Comparison of ENCODE assay signal across 38 cellular contexts in the genomic region with DNA sequence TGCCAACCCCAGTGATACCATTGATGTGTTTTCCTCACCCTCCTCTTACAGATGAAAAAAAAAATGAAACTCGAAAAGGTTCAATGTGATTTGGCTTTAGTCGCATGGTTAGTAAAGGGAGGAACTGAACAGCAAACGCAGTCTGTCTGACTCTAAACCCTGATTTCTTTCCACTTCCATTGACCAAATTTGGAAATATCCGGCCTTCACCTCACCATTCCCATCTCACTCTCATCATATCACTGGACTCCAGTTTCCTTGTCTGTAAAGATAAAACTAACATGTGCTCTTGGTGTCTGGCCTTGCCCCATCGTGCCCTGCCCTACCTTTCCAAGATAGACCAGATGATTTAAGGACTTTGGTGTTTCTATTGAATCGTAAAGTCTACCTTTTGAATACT. TPM values are rescaled to one million over a fixed set of nuclear protein-coding genes. Genes with fewer than 3 reads are reported as not detected.
"Had no signal": no experiment of that assay in that cellular context is flagged by ENCODE, and none has a peak within 500 bp of the region (broad histone marks: within the 10 kb centered on the region; RNA-seq: fewer than 3 reads in every experiment).

No MANE protein-coding gene starts in this region.

- DNase-seq: activated B cell treated with CpG ODN at 0.5 μM for 24 hours; activated CD4-positive, alpha-beta memory T cell treated with anti-CD3 and anti-CD28 coated beads for 36 hours; activated CD4-positive, alpha-beta T cell treated with anti-CD3 and anti-CD28 coated beads for 48 hours; activated CD8-positive, alpha-beta memory T cell treated with anti-CD3 and anti-CD28 coated beads, Interleukin-2, amount 10 ng/mL, durations not matched to agents 7 days and 5 days; activated CD8-positive, alpha-beta memory T cell treated with anti-CD3 and anti-CD28 coated beads, Interleukin-2, amount 50 U/mL, for 4 hours; activated CD8-positive, alpha-beta T cell treated with anti-CD3 and anti-CD28 coated beads, Interleukin-2, amount 10 ng/mL, durations not matched to agents 7 days and 5 days; activated effector memory CD4-positive, alpha-beta T cell treated with anti-CD3 and anti-CD28 coated beads, Interleukin-2, amount 50 U/mL, for 16 hours; activated naive CD4-positive, alpha-beta T cell treated with anti-CD3 and anti-CD28 coated beads for 36 hours; activated naive CD8-positive, alpha-beta T cell treated with anti-CD3 and anti-CD28 coated beads for 36 hours; activated naive CD8-positive, alpha-beta T cell treated with anti-CD3 and anti-CD28 coated beads, Interleukin-2, amount 50 U/mL, for 24 hours; activated T-cell treated with anti-CD3 and anti-CD28 coated beads, Interleukin-2, amount 50 U/mL, for 1 hour; activated T-cell treated with anti-CD3 and anti-CD28 coated beads, Interleukin-2, amount 50 U/mL, for 48 hours; adrenal gland; amygdala; aorta; body of pancreas; caudate nucleus; cortex of kidney; dermis blood vessel endothelial cell; effector CD4-positive, alpha-beta T cell; effector memory CD8-positive, alpha-beta T cell; erythroblast; foreskin melanocyte; T-helper 1 cell; T-helper 17 cell; T1000; WERI-Rb-1 had no signal

- FAIRE-seq: colon had no signal

- H3K4me3 Mint-ChIP-seq: activated B cell treated with CpG ODN at 0.5 μM for 24 hours; activated CD4-positive, alpha-beta memory T cell treated with anti-CD3 and anti-CD28 coated beads for 36 hours; activated CD8-positive, alpha-beta memory T cell treated with anti-CD3 and anti-CD28 coated beads, Interleukin-2, amount 10 ng/mL, durations not matched to agents 7 days and 5 days; activated CD8-positive, alpha-beta T cell treated with anti-CD3 and anti-CD28 coated beads, Interleukin-2, amount 10 ng/mL, durations not matched to agents 7 days and 5 days; activated naive CD4-positive, alpha-beta T cell treated with anti-CD3 and anti-CD28 coated beads for 36 hours; activated naive CD4-positive, alpha-beta T cell treated with anti-CD3 and anti-CD28 coated beads, Interleukin-2, amount 50 U/mL, for 24 hours; activated naive CD8-positive, alpha-beta T cell treated with anti-CD3 and anti-CD28 coated beads for 36 hours; activated naive CD8-positive, alpha-beta T cell treated with anti-CD3 and anti-CD28 coated beads, Interleukin-2, amount 50 U/mL, for 24 hours; activated T-helper 1 cell treated with anti-CD3 and anti-CD28 coated beads, Interleukin-12 subunit alpha, Interleukin-12 subunit beta, Interleukin-2, Interleukin-4 antibody, amounts not matched to agents 30 ng/mL and 10 ng/mL and 1 ng/mL, durations not matched to agents 14 hours and 24 hours and 36 hours; effector memory CD8-positive, alpha-beta T cell; T-helper 17 cell; T-helper 2 cell treated with Interferon-gamma antibody and Interleukin-4, amounts not matched to agents 5 μg/mL and 100 μg/mL, for 36 hours had no signal

- H3K27me3 ChIP-seq: adrenal gland, body of pancreas, esophagus muscularis mucosa, gastroesophageal sphincter had no signal

- H3K4me1 ChIP-seq: adrenal gland, body of pancreas had no signal

- H3K9me3 Mint-ChIP-seq: activated B cell treated with CpG ODN at 0.5 μM for 24 hours; activated CD4-positive, alpha-beta memory T cell treated with anti-CD3 and anti-CD28 coated beads for 36 hours; activated naive CD4-positive, alpha-beta T cell treated with anti-CD3 and anti-CD28 coated beads, Interleukin-2, amount 50 U/mL, for 24 hours; activated naive CD8-positive, alpha-beta T cell treated with anti-CD3 and anti-CD28 coated beads for 36 hours; activated naive CD8-positive, alpha-beta T cell treated with anti-CD3 and anti-CD28 coated beads, Interleukin-2, amount 50 U/mL, for 24 hours; activated T-helper 1 cell treated with anti-CD3 and anti-CD28 coated beads, Interleukin-12 subunit alpha, Interleukin-12 subunit beta, Interleukin-2, Interleukin-4 antibody, amounts not matched to agents 30 ng/mL and 10 ng/mL and 1 ng/mL, durations not matched to agents 14 hours and 24 hours and 36 hours; activated T-helper 2 cell treated with anti-CD3 and anti-CD28 coated beads, Interferon-gamma antibody, Interleukin-2, Interleukin-4, amounts not matched to agents 10 μg/mL and 5 μg/mL and 100 μg/mL, durations not matched to agents 14 hours and 24 hours and 36 hours; effector memory CD8-positive, alpha-beta T cell; T-helper 2 cell treated with Interferon-gamma antibody and Interleukin-4, amounts not matched to agents 5 μg/mL and 100 μg/mL, for 36 hours had no signal

- H3K36me3 Mint-ChIP-seq: activated CD4-positive, alpha-beta memory T cell treated with anti-CD3 and anti-CD28 coated beads for 36 hours; activated CD8-positive, alpha-beta memory T cell treated with anti-CD3 and anti-CD28 coated beads, Interleukin-2, amount 10 ng/mL, durations not matched to agents 7 days and 5 days; activated naive CD4-positive, alpha-beta T cell treated with anti-CD3 and anti-CD28 coated beads, Interleukin-2, amount 50 U/mL, for 24 hours; activated naive CD8-positive, alpha-beta T cell treated with anti-CD3 and anti-CD28 coated beads for 36 hours had no signal

- H3K4me1 Mint-ChIP-seq: activated B cell treated with CpG ODN at 0.5 μM for 24 hours; activated CD8-positive, alpha-beta memory T cell treated with anti-CD3 and anti-CD28 coated beads, Interleukin-2, amount 10 ng/mL, durations not matched to agents 7 days and 5 days; activated naive CD4-positive, alpha-beta T cell treated with anti-CD3 and anti-CD28 coated beads, Interleukin-2, amount 50 U/mL, for 24 hours; activated naive CD8-positive, alpha-beta T cell treated with anti-CD3 and anti-CD28 coated beads for 36 hours; activated naive CD8-positive, alpha-beta T cell treated with anti-CD3 and anti-CD28 coated beads, Interleukin-2, amount 50 U/mL, for 24 hours; T-helper 17 cell had no signal

- H3K36me3 ChIP-seq: adrenal gland, esophagus muscularis mucosa, gastroesophageal sphincter, WERI-Rb-1 had no signal

- H3K27ac Mint-ChIP-seq: activated B cell treated with CpG ODN at 0.5 μM for 24 hours; activated CD4-positive, alpha-beta memory T cell treated with anti-CD3 and anti-CD28 coated beads for 36 hours; activated CD8-positive, alpha-beta memory T cell treated with anti-CD3 and anti-CD28 coated beads, Interleukin-2, amount 10 ng/mL, durations not matched to agents 7 days and 5 days; activated CD8-positive, alpha-beta T cell treated with anti-CD3 and anti-CD28 coated beads, Interleukin-2, amount 10 ng/mL, durations not matched to agents 7 days and 5 days; activated naive CD4-positive, alpha-beta T cell treated with anti-CD3 and anti-CD28 coated beads for 36 hours; activated naive CD4-positive, alpha-beta T cell treated with anti-CD3 and anti-CD28 coated beads, Interleukin-2, amount 50 U/mL, for 24 hours; activated naive CD8-positive, alpha-beta T cell treated with anti-CD3 and anti-CD28 coated beads for 36 hours; activated naive CD8-positive, alpha-beta T cell treated with anti-CD3 and anti-CD28 coated beads, Interleukin-2, amount 50 U/mL, for 24 hours; activated T-helper 1 cell treated with anti-CD3 and anti-CD28 coated beads, Interleukin-12 subunit alpha, Interleukin-12 subunit beta, Interleukin-2, Interleukin-4 antibody, amounts not matched to agents 30 ng/mL and 10 ng/mL and 1 ng/mL, durations not matched to agents 14 hours and 24 hours and 36 hours; activated T-helper 2 cell treated with anti-CD3 and anti-CD28 coated beads, Interferon-gamma antibody, Interleukin-2, Interleukin-4, amounts not matched to agents 10 μg/mL and 5 μg/mL and 100 μg/mL, durations not matched to agents 14 hours and 24 hours and 36 hours; effector memory CD8-positive, alpha-beta T cell; T-helper 17 cell; T-helper 2 cell treated with Interferon-gamma antibody and Interleukin-4, amounts not matched to agents 5 μg/mL and 100 μg/mL, for 36 hours had no signal

- ATAC-seq: activated CD4-positive, CD25-positive, alpha-beta regulatory T cell treated with anti-CD3 and anti-CD28 coated beads, Interleukin-2, amount 50 U/mL, for 24 hours; activated CD8-positive, alpha-beta memory T cell treated with anti-CD3 and anti-CD28 coated beads, Interleukin-2, amount 10 ng/mL, durations not matched to agents 7 days and 5 days; activated CD8-positive, alpha-beta T cell treated with anti-CD3 and anti-CD28 coated beads, Interleukin-2, amount 10 ng/mL, durations not matched to agents 7 days and 5 days; activated naive CD8-positive, alpha-beta T cell treated with anti-CD3 and anti-CD28 coated beads, Interleukin-2, amount 50 U/mL, for 24 hours; body of pancreas; effector memory CD8-positive, alpha-beta T cell; gastroesophageal sphincter; T-helper 17 cell had no signal

- H3K4me3 ChIP-seq: adrenal gland, body of pancreas, esophagus muscularis mucosa, gastroesophageal sphincter had no signal

- H3K9me3 ChIP-seq: adrenal gland, body of pancreas, esophagus muscularis mucosa, gastroesophageal sphincter had no signal

- H3K27ac ChIP-seq: adrenal gland, body of pancreas, WERI-Rb-1 had no signal

- H3K27me3 Mint-ChIP-seq: activated CD8-positive, alpha-beta memory T cell treated with anti-CD3 and anti-CD28 coated beads, Interleukin-2, amount 10 ng/mL, durations not matched to agents 7 days and 5 days; activated naive CD8-positive, alpha-beta T cell treated with anti-CD3 and anti-CD28 coated beads, Interleukin-2, amount 50 U/mL, for 24 hours had no signal

RNA-seq across cellular contexts. Expression of a gene that starts 48.7 kb away (rescaled TPM):
- total RNA-seq: activated B cell treated with CpG ODN at 0.5 μM for 24 hours; activated CD4-positive, alpha-beta memory T cell treated with anti-CD3 and anti-CD28 coated beads for 36 hours; activated CD8-positive, alpha-beta memory T cell treated with anti-CD3 and anti-CD28 coated beads for 36 hours; activated CD8-positive, alpha-beta memory T cell treated with anti-CD3 and anti-CD28 coated beads, Interleukin-2, amount 10 ng/mL, durations not matched to agents 7 days and 5 days; activated CD8-positive, alpha-beta T cell treated with anti-CD3 and anti-CD28 coated beads, Interleukin-2, amount 10 ng/mL, durations not matched to agents 7 days and 5 days; activated naive CD4-positive, alpha-beta T cell treated with anti-CD3 and anti-CD28 coated beads for 36 hours; activated naive CD8-positive, alpha-beta T cell treated with anti-CD3 and anti-CD28 coated beads for 36 hours; activated T-helper 1 cell treated with anti-CD3 and anti-CD28 coated beads, Interleukin-12 subunit alpha, Interleukin-12 subunit beta, Interleukin-2, Interleukin-4 antibody, amounts not matched to agents 30 ng/mL and 10 ng/mL and 1 ng/mL, durations not matched to agents 14 hours and 24 hours and 36 hours; activated T-helper 2 cell treated with anti-CD3 and anti-CD28 coated beads, Interferon-gamma antibody, Interleukin-2, Interleukin-4, amounts not matched to agents 10 μg/mL and 5 μg/mL and 100 μg/mL, durations not matched to agents 14 hours and 24 hours and 36 hours; aorta; chondrocyte; glomerular endothelial cell; T-helper 17 cell had no signal
- polyA plus RNA-seq: aorta had no signal
